In genomic region chr1:18116777-18117176, GRCh38 we compare ENCODE assay signal across 31 cellular contexts. TPM values are rescaled to one million over a fixed set of nuclear protein-coding genes. Genes with fewer than 3 reads are reported as not detected.
"Had no signal": no experiment of that assay in that cellular context is flagged by ENCODE, and none has a peak within 500 bp of the region (broad histone marks: within the 10 kb centered on the region; RNA-seq: fewer than 3 reads in every experiment).

No MANE protein-coding gene starts in this region.

- H3K4me3 ChIP-seq: ascending aorta, breast epithelium, cardiac muscle cell, colonic mucosa, esophagus squamous epithelium had no signal

- DNase-seq: activated CD4-positive, alpha-beta memory T cell treated with anti-CD3 and anti-CD28 coated beads, Interleukin-2, amount 10 ng/mL, durations not matched to agents 7 days and 5 days; activated CD4-positive, alpha-beta T cell treated with anti-CD3 and anti-CD28 coated beads for 1 hour; activated CD4-positive, alpha-beta T cell treated with anti-CD3 and anti-CD28 coated beads for 4 hours; activated CD4-positive, alpha-beta T cell treated with anti-CD3 and anti-CD28 coated beads, Interleukin-2, amount 10 ng/mL, durations not matched to agents 7 days and 5 days; activated CD4-positive, alpha-beta T cell treated with anti-CD3 and anti-CD28 coated beads, Interleukin-2, amount 50 U/mL, for 4 hours; activated CD8-positive, alpha-beta memory T cell treated with anti-CD3 and anti-CD28 coated beads, Interleukin-2, amount 50 U/mL, for 48 hours; activated gamma-delta T cell; activated naive CD4-positive, alpha-beta T cell; activated naive CD4-positive, alpha-beta T cell treated with anti-CD3 and anti-CD28 coated beads, Interleukin-2, amount 10 ng/mL, durations not matched to agents 7 days and 5 days; activated naive CD8-positive, alpha-beta T cell treated with anti-CD3 and anti-CD28 coated beads, Interleukin-2, amount 10 ng/mL, durations not matched to agents 7 days and 5 days; activated T-cell treated with anti-CD3 and anti-CD28 coated beads for 4 hours; activated T-cell treated with anti-CD3 and anti-CD28 coated beads, Interleukin-2, amount 50 U/mL, for 24 hours; activated T-cell treated with anti-CD3 and anti-CD28 coated beads, Interleukin-2, amount 50 U/mL, for 72 hours; central memory CD4-positive, alpha-beta T cell; colonic mucosa; effector CD8-positive, alpha-beta T cell; esophagus squamous epithelium; head of caudate nucleus; T-helper 2 cell had no signal

- H3K9me3 Mint-ChIP-seq: activated CD4-positive, alpha-beta memory T cell treated with anti-CD3 and anti-CD28 coated beads, Interleukin-2, amount 10 ng/mL, durations not matched to agents 7 days and 5 days; activated CD4-positive, alpha-beta T cell treated with anti-CD3 and anti-CD28 coated beads, Interleukin-2, amount 10 ng/mL, durations not matched to agents 7 days and 5 days; activated naive CD4-positive, alpha-beta T cell treated with anti-CD3 and anti-CD28 coated beads, Interleukin-2, amount 10 ng/mL, durations not matched to agents 7 days and 5 days; activated naive CD4-positive, alpha-beta T cell treated with anti-CD3 and anti-CD28 coated beads, Interleukin-2, amount 50 U/mL, for 72 hours; activated naive CD8-positive, alpha-beta T cell treated with anti-CD3 and anti-CD28 coated beads, Interleukin-2, amount 10 ng/mL, durations not matched to agents 7 days and 5 days; activated T-cell treated with anti-CD3 and anti-CD28 coated beads, Interleukin-2, amount 50 U/mL, for 24 hours; activated T-cell treated with anti-CD3 and anti-CD28 coated beads, Interleukin-2, amount 50 U/mL, for 72 hours; WTC11 had no signal

- H3K4me1 Mint-ChIP-seq: activated CD4-positive, alpha-beta memory T cell treated with anti-CD3 and anti-CD28 coated beads, Interleukin-2, amount 10 ng/mL, durations not matched to agents 7 days and 5 days; activated CD4-positive, alpha-beta T cell treated with anti-CD3 and anti-CD28 coated beads, Interleukin-2, amount 10 ng/mL, durations not matched to agents 7 days and 5 days; activated naive CD4-positive, alpha-beta T cell treated with anti-CD3 and anti-CD28 coated beads, Interleukin-2, amount 10 ng/mL, durations not matched to agents 7 days and 5 days; activated naive CD8-positive, alpha-beta T cell treated with anti-CD3 and anti-CD28 coated beads, Interleukin-2, amount 10 ng/mL, durations not matched to agents 7 days and 5 days had no signal

- H3K36me3 ChIP-seq: ascending aorta, breast epithelium, cardiac muscle cell, colonic mucosa, esophagus squamous epithelium had no signal

- H3K27ac Mint-ChIP-seq: activated CD4-positive, alpha-beta memory T cell treated with anti-CD3 and anti-CD28 coated beads, Interleukin-2, amount 10 ng/mL, durations not matched to agents 7 days and 5 days; activated CD4-positive, alpha-beta T cell treated with anti-CD3 and anti-CD28 coated beads, Interleukin-2, amount 10 ng/mL, durations not matched to agents 7 days and 5 days; activated naive CD4-positive, alpha-beta T cell treated with anti-CD3 and anti-CD28 coated beads, Interleukin-2, amount 10 ng/mL, durations not matched to agents 7 days and 5 days; activated naive CD8-positive, alpha-beta T cell treated with anti-CD3 and anti-CD28 coated beads, Interleukin-2, amount 10 ng/mL, durations not matched to agents 7 days and 5 days; activated T-cell treated with anti-CD3 and anti-CD28 coated beads, Interleukin-2, amount 50 U/mL, for 24 hours; activated T-cell treated with anti-CD3 and anti-CD28 coated beads, Interleukin-2, amount 50 U/mL, for 72 hours; WTC11 had no signal

- H3K9me3 ChIP-seq: ascending aorta, breast epithelium, colonic mucosa, esophagus squamous epithelium had no signal

- H3K4me1 ChIP-seq: ascending aorta, breast epithelium, colonic mucosa, esophagus squamous epithelium had no signal

- H3K36me3 Mint-ChIP-seq: activated naive CD4-positive, alpha-beta T cell treated with anti-CD3 and anti-CD28 coated beads, Interleukin-2, amount 10 ng/mL, durations not matched to agents 7 days and 5 days; activated naive CD4-positive, alpha-beta T cell treated with anti-CD3 and anti-CD28 coated beads, Interleukin-2, amount 50 U/mL, for 72 hours; activated naive CD8-positive, alpha-beta T cell treated with anti-CD3 and anti-CD28 coated beads, Interleukin-2, amount 10 ng/mL, durations not matched to agents 7 days and 5 days; brain; WTC11 had no signal

- H3K27ac ChIP-seq: ascending aorta, breast epithelium, cardiac muscle cell, colonic mucosa, epithelial cell of prostate, esophagus squamous epithelium had no signal

- H3K27me3 ChIP-seq: ascending aorta had no signal

- H3K4me3 Mint-ChIP-seq: activated CD4-positive, alpha-beta memory T cell treated with anti-CD3 and anti-CD28 coated beads, Interleukin-2, amount 10 ng/mL, durations not matched to agents 7 days and 5 days; activated CD4-positive, alpha-beta T cell treated with anti-CD3 and anti-CD28 coated beads, Interleukin-2, amount 10 ng/mL, durations not matched to agents 7 days and 5 days; activated naive CD4-positive, alpha-beta T cell treated with anti-CD3 and anti-CD28 coated beads, Interleukin-2, amount 10 ng/mL, durations not matched to agents 7 days and 5 days; activated naive CD8-positive, alpha-beta T cell treated with anti-CD3 and anti-CD28 coated beads, Interleukin-2, amount 10 ng/mL, durations not matched to agents 7 days and 5 days; activated T-cell treated with anti-CD3 and anti-CD28 coated beads, Interleukin-2, amount 50 U/mL, for 24 hours; activated T-cell treated with anti-CD3 and anti-CD28 coated beads, Interleukin-2, amount 50 U/mL, for 72 hours; brain; WTC11 had no signal

RNA-seq across cellular contexts. Expression of gene IGSF21, which starts 9.2 kb away (rescaled TPM):
- total RNA-seq: activated CD4-positive, alpha-beta memory T cell treated with anti-CD3 and anti-CD28 coated beads, Interleukin-2, amount 10 ng/mL, durations not matched to agents 7 days and 5 days; activated CD4-positive, alpha-beta T cell treated with anti-CD3 and anti-CD28 coated beads, Interleukin-2, amount 10 ng/mL, durations not matched to agents 7 days and 5 days; activated naive CD4-positive, alpha-beta T cell treated with anti-CD3 and anti-CD28 coated beads, Interleukin-2, amount 50 U/mL, for 72 hours; activated naive CD8-positive, alpha-beta T cell treated with anti-CD3 and anti-CD28 coated beads, Interleukin-2, amount 10 ng/mL, durations not matched to agents 7 days and 5 days; activated T-cell treated with anti-CD3 and anti-CD28 coated beads, Interleukin-2, amount 50 U/mL, for 72 hours; dermis microvascular lymphatic vessel endothelial cell; endothelial cell of umbilical vein; fibroblast of lung; fibroblast of villous mesenchyme; T-helper 1 cell treated with Interleukin-12 subunit alpha and Interleukin-12 subunit beta and Interleukin-4 antibody, amounts not matched to agents 30 ng/mL and 1 ng/mL, for 36 hours had no signal
